In the genomic region with DNA sequence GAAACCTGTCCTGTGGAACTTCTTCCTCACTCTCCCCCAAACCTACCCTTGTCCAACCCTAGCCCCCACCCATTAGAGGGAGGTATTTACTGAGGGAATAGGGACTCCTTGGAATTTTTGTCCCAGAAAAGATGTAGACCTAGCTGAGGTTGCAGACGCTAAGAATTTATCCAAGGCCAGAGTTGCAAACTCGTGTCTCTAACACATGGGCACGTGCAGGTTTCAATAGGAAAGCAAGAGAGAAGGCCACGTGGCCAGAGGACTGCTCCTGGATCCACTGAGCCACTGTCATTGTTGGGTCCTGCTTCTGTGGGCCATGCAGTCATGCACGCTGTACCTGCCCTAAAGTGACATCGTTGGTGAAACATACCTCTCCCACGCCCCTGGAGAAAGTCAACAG, we compare ENCODE assay signal across 2 cellular contexts.
TF ChIP-seq lines count a peak whose summit lies in the region.

No MANE protein-coding gene starts in this region.

TF ChIP-seq in HepG2, 621 proteins besides CTCF, POLR2A, EP300 and RAD21:
- TF ChIP-seq NR2F6 (IDR thresholded peaks at IDR 0.05) (no peak), NR2F6 (CRISPR knock-in tag; IDR thresholded peaks at IDR 0.05) (no peak), BHLHE40 (IDR thresholded peaks at IDR 0.05; ENCODE audit: low read length) (0 out of 2 replicates have a peak, but pooled peaks have one; percentile 24)
- TF ChIP-seq, protein P1, sequence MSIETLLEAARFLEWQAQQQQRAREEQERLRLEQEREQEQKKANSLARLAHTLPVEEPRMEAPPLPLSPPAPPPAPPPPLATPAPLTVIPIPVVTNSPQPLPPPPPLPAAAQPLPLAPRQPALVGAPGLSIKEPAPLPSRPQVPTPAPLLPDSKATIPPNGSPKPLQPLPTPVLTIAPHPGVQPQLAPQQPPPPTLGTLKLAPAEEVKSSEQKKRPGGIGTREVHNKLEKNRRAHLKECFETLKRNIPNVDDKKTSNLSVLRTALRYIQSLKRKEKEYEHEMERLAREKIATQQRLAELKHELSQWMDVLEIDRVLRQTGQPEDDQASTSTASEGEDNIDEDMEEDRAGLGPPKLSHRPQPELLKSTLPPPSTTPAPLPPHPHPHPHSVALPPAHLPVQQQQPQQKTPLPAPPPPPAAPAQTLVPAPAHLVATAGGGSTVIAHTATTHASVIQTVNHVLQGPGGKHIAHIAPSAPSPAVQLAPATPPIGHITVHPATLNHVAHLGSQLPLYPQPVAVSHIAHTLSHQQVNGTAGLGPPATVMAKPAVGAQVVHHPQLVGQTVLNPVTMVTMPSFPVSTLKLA (IDR thresholded peaks at IDR 0.05), result peak; percentile 94

TF ChIP-seq in K562, 482 proteins besides CTCF, POLR2A, EP300 and RAD21:
- TF ChIP-seq, protein P2, sequence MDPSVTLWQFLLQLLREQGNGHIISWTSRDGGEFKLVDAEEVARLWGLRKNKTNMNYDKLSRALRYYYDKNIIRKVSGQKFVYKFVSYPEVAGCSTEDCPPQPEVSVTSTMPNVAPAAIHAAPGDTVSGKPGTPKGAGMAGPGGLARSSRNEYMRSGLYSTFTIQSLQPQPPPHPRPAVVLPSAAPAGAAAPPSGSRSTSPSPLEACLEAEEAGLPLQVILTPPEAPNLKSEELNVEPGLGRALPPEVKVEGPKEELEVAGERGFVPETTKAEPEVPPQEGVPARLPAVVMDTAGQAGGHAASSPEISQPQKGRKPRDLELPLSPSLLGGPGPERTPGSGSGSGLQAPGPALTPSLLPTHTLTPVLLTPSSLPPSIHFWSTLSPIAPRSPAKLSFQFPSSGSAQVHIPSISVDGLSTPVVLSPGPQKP (CRISPR knock-in tag; IDR thresholded peaks at IDR 0.05), result no peak
- TF ChIP-seq, protein P3, sequence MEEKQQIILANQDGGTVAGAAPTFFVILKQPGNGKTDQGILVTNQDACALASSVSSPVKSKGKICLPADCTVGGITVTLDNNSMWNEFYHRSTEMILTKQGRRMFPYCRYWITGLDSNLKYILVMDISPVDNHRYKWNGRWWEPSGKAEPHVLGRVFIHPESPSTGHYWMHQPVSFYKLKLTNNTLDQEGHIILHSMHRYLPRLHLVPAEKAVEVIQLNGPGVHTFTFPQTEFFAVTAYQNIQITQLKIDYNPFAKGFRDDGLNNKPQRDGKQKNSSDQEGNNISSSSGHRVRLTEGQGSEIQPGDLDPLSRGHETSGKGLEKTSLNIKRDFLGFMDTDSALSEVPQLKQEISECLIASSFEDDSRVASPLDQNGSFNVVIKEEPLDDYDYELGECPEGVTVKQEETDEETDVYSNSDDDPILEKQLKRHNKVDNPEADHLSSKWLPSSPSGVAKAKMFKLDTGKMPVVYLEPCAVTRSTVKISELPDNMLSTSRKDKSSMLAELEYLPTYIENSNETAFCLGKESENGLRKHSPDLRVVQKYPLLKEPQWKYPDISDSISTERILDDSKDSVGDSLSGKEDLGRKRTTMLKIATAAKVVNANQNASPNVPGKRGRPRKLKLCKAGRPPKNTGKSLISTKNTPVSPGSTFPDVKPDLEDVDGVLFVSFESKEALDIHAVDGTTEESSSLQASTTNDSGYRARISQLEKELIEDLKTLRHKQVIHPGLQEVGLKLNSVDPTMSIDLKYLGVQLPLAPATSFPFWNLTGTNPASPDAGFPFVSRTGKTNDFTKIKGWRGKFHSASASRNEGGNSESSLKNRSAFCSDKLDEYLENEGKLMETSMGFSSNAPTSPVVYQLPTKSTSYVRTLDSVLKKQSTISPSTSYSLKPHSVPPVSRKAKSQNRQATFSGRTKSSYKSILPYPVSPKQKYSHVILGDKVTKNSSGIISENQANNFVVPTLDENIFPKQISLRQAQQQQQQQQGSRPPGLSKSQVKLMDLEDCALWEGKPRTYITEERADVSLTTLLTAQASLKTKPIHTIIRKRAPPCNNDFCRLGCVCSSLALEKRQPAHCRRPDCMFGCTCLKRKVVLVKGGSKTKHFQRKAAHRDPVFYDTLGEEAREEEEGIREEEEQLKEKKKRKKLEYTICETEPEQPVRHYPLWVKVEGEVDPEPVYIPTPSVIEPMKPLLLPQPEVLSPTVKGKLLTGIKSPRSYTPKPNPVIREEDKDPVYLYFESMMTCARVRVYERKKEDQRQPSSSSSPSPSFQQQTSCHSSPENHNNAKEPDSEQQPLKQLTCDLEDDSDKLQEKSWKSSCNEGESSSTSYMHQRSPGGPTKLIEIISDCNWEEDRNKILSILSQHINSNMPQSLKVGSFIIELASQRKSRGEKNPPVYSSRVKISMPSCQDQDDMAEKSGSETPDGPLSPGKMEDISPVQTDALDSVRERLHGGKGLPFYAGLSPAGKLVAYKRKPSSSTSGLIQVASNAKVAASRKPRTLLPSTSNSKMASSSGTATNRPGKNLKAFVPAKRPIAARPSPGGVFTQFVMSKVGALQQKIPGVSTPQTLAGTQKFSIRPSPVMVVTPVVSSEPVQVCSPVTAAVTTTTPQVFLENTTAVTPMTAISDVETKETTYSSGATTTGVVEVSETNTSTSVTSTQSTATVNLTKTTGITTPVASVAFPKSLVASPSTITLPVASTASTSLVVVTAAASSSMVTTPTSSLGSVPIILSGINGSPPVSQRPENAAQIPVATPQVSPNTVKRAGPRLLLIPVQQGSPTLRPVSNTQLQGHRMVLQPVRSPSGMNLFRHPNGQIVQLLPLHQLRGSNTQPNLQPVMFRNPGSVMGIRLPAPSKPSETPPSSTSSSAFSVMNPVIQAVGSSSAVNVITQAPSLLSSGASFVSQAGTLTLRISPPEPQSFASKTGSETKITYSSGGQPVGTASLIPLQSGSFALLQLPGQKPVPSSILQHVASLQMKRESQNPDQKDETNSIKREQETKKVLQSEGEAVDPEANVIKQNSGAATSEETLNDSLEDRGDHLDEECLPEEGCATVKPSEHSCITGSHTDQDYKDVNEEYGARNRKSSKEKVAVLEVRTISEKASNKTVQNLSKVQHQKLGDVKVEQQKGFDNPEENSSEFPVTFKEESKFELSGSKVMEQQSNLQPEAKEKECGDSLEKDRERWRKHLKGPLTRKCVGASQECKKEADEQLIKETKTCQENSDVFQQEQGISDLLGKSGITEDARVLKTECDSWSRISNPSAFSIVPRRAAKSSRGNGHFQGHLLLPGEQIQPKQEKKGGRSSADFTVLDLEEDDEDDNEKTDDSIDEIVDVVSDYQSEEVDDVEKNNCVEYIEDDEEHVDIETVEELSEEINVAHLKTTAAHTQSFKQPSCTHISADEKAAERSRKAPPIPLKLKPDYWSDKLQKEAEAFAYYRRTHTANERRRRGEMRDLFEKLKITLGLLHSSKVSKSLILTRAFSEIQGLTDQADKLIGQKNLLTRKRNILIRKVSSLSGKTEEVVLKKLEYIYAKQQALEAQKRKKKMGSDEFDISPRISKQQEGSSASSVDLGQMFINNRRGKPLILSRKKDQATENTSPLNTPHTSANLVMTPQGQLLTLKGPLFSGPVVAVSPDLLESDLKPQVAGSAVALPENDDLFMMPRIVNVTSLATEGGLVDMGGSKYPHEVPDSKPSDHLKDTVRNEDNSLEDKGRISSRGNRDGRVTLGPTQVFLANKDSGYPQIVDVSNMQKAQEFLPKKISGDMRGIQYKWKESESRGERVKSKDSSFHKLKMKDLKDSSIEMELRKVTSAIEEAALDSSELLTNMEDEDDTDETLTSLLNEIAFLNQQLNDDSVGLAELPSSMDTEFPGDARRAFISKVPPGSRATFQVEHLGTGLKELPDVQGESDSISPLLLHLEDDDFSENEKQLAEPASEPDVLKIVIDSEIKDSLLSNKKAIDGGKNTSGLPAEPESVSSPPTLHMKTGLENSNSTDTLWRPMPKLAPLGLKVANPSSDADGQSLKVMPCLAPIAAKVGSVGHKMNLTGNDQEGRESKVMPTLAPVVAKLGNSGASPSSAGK (IDR thresholded peaks at IDR 0.05), result peak; percentile 10; the same call in 1 of the 2 replicates
